1 cellular context compared by ENCODE assay signal in the genomic region with DNA sequence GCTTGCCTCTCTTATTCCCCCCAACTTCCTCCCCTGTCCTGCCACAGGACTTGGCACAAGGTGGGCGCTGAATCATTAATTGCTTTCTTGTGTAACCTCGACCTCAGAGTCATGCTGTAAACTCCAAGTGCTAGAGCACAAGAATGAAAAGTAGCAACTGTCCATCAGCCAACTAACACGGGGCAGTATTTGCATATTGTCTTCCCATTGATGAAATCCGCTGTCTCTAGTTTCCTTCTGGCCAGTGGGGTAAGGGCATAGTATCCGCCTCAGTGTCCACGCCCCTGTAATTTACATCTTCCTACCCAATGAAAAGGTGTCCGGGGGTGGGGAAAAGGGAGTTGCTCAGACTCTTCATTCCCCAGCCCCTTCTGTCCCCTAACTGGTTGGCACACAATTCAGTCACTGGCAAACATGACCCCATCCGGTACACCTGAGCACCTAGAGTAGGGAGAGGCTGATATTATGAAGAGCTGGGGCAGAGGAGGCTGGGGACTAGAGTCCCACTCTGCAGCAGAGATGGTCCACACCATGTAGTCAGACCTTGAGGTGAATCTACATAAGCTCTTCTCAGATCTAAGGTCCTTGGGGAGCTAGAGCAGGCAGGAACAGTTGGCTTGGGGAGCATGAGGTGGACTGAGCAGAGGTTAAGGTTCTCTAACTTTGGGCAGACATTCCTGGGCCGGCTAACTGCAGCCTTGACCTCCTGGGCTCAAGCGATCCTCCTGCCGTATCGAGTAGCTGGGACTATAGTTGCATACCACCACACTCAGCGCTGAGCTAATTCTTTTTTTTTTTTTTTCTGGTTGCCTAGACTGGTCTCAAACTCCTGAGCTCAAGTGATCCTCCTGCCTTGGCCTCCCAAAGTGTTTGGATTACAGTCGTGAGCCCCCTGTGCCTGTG.
A peak's percentile ranks its signal among the peaks of the same experiment; 100 is the strongest.
TF ChIP-seq lines count a peak whose summit lies in the region.

No MANE protein-coding gene starts in this region.

TF ChIP-seq in HepG2, 621 proteins besides CTCF, POLR2A, EP300 and RAD21 (continued from another document and continues in another):
- TF ChIP-seq, protein P1, sequence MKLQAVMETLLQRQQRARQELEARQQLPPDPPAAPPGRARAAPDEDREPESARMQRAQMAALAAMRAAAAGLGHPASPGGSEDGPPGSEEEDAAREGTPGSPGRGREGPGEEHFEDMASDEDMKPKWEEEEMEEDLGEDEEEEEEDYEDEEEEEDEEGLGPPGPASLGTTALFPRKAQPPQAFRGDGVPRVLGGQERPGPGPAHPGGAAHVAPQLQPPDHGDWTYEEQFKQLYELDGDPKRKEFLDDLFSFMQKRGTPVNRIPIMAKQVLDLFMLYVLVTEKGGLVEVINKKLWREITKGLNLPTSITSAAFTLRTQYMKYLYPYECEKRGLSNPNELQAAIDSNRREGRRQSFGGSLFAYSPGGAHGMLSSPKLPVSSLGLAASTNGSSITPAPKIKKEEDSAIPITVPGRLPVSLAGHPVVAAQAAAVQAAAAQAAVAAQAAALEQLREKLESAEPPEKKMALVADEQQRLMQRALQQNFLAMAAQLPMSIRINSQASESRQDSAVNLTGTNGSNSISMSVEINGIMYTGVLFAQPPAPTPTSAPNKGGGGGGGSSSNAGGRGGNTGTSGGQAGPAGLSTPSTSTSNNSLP (IDR thresholded peaks at IDR 0.05; ENCODE audit: low read depth, low read length) = peak; percentile 39; the same call in 1 of the 2 replicates
- TF ChIP-seq KDM5B (CRISPR knock-in tag; IDR thresholded peaks at IDR 0.05; ENCODE audit: borderline replicate concordance) = no peak; the same call in 1 of the 2 replicates
- no peak for TF ChIP-seq SIX4 (CRISPR knock-in tag; IDR thresholded peaks at IDR 0.05)
- no peak for TF ChIP-seq NFRKB (IDR thresholded peaks at IDR 0.05)
- no peak for TF ChIP-seq SRF (IDR thresholded peaks at IDR 0.05; ENCODE audit: low read depth, low read length)
- no peak for TF ChIP-seq ZNF777 (CRISPR knock-in tag; IDR thresholded peaks at IDR 0.05)
- TF ChIP-seq ZNF703 (CRISPR knock-in tag; IDR thresholded peaks at IDR 0.05; ENCODE audit: borderline replicate concordance) = no peak
- no peak for TF ChIP-seq ZNF34 (CRISPR knock-in tag; IDR thresholded peaks at IDR 0.05; ENCODE audit: borderline replicate concordance)
- TF ChIP-seq, protein P2, sequence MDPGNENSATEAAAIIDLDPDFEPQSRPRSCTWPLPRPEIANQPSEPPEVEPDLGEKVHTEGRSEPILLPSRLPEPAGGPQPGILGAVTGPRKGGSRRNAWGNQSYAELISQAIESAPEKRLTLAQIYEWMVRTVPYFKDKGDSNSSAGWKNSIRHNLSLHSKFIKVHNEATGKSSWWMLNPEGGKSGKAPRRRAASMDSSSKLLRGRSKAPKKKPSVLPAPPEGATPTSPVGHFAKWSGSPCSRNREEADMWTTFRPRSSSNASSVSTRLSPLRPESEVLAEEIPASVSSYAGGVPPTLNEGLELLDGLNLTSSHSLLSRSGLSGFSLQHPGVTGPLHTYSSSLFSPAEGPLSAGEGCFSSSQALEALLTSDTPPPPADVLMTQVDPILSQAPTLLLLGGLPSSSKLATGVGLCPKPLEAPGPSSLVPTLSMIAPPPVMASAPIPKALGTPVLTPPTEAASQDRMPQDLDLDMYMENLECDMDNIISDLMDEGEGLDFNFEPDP (CRISPR knock-in tag; conservative IDR thresholded peaks at IDR 0.05) = no peak
- TF ChIP-seq ZNF850 (CRISPR knock-in tag; conservative IDR thresholded peaks at IDR 0.05) = no peak
- TF ChIP-seq POGZ (CRISPR knock-in tag; IDR thresholded peaks at IDR 0.05) = no peak
- no peak for TF ChIP-seq ZNF790 (CRISPR knock-in tag; IDR thresholded peaks at IDR 0.05; ENCODE audit: borderline replicate concordance)
- TF ChIP-seq TEAD3 (CRISPR knock-in tag; optimal IDR thresholded peaks at IDR 0.05; ENCODE audit: borderline replicate concordance) = peak; percentile 86
- no peak for TF ChIP-seq FLYWCH1 (CRISPR knock-in tag; IDR thresholded peaks at IDR 0.05)
- no peak for TF ChIP-seq ZNF430 (CRISPR knock-in tag; IDR thresholded peaks at IDR 0.05)
- TF ChIP-seq ZNF644 (CRISPR knock-in tag; IDR thresholded peaks at IDR 0.05; ENCODE audit: low read depth) = no peak
- TF ChIP-seq, protein P3, sequence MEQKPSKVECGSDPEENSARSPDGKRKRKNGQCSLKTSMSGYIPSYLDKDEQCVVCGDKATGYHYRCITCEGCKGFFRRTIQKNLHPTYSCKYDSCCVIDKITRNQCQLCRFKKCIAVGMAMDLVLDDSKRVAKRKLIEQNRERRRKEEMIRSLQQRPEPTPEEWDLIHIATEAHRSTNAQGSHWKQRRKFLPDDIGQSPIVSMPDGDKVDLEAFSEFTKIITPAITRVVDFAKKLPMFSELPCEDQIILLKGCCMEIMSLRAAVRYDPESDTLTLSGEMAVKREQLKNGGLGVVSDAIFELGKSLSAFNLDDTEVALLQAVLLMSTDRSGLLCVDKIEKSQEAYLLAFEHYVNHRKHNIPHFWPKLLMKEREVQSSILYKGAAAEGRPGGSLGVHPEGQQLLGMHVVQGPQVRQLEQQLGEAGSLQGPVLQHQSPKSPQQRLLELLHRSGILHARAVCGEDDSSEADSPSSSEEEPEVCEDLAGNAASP (CRISPR knock-in tag; IDR thresholded peaks at IDR 0.05; ENCODE audit: borderline replicate concordance) = no peak; the same call in 1 of the 2 replicates
- peak; percentile 31; the same call in 1 of the 2 replicates for TF ChIP-seq GABPB1 (CRISPR knock-in tag; IDR thresholded peaks at IDR 0.05)
- no peak for TF ChIP-seq ZNF709 (CRISPR knock-in tag; IDR thresholded peaks at IDR 0.05)
- TF ChIP-seq TOPORS (CRISPR knock-in tag; IDR thresholded peaks at IDR 0.05) = no peak
- TF ChIP-seq NCOR1 (IDR thresholded peaks at IDR 0.05; ENCODE audit: borderline replicate concordance, low read length) = peak; percentile 46; the same call in 1 of the 2 replicates
- TF ChIP-seq, protein P4, sequence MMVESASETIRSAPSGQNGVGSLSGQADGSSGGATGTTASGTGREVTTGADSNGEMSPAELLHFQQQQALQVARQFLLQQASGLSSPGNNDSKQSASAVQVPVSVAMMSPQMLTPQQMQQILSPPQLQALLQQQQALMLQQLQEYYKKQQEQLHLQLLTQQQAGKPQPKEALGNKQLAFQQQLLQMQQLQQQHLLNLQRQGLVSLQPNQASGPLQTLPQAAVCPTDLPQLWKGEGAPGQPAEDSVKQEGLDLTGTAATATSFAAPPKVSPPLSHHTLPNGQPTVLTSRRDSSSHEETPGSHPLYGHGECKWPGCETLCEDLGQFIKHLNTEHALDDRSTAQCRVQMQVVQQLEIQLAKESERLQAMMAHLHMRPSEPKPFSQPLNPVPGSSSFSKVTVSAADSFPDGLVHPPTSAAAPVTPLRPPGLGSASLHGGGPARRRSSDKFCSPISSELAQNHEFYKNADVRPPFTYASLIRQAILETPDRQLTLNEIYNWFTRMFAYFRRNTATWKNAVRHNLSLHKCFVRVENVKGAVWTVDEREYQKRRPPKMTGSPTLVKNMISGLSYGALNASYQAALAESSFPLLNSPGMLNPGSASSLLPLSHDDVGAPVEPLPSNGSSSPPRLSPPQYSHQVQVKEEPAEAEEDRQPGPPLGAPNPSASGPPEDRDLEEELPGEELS (CRISPR knock-in tag; IDR thresholded peaks at IDR 0.05) = no peak
- TF ChIP-seq, protein P5, sequence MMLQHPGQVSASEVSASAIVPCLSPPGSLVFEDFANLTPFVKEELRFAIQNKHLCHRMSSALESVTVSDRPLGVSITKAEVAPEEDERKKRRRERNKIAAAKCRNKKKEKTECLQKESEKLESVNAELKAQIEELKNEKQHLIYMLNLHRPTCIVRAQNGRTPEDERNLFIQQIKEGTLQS (CRISPR knock-in tag; IDR thresholded peaks at IDR 0.05) = no peak
- TF ChIP-seq, protein P6, sequence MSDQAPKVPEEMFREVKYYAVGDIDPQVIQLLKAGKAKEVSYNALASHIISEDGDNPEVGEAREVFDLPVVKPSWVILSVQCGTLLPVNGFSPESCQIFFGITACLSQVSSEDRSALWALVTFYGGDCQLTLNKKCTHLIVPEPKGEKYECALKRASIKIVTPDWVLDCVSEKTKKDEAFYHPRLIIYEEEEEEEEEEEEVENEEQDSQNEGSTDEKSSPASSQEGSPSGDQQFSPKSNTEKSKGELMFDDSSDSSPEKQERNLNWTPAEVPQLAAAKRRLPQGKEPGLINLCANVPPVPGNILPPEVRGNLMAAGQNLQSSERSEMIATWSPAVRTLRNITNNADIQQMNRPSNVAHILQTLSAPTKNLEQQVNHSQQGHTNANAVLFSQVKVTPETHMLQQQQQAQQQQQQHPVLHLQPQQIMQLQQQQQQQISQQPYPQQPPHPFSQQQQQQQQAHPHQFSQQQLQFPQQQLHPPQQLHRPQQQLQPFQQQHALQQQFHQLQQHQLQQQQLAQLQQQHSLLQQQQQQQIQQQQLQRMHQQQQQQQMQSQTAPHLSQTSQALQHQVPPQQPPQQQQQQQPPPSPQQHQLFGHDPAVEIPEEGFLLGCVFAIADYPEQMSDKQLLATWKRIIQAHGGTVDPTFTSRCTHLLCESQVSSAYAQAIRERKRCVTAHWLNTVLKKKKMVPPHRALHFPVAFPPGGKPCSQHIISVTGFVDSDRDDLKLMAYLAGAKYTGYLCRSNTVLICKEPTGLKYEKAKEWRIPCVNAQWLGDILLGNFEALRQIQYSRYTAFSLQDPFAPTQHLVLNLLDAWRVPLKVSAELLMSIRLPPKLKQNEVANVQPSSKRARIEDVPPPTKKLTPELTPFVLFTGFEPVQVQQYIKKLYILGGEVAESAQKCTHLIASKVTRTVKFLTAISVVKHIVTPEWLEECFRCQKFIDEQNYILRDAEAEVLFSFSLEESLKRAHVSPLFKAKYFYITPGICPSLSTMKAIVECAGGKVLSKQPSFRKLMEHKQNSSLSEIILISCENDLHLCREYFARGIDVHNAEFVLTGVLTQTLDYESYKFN (CRISPR knock-in tag; conservative IDR thresholded peaks at IDR 0.05) = peak; percentile 46; the same call in 1 of the 2 replicates
- no peak for TF ChIP-seq SALL2 (CRISPR knock-in tag; IDR thresholded peaks at IDR 0.05)
- TF ChIP-seq, protein P7, sequence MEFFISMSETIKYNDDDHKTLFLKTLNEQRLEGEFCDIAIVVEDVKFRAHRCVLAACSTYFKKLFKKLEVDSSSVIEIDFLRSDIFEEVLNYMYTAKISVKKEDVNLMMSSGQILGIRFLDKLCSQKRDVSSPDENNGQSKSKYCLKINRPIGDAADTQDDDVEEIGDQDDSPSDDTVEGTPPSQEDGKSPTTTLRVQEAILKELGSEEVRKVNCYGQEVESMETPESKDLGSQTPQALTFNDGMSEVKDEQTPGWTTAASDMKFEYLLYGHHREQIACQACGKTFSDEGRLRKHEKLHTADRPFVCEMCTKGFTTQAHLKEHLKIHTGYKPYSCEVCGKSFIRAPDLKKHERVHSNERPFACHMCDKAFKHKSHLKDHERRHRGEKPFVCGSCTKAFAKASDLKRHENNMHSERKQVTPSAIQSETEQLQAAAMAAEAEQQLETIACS (CRISPR knock-in tag; IDR thresholded peaks at IDR 0.05) = no peak
- no peak for TF ChIP-seq FOXM1 (CRISPR knock-in tag; IDR thresholded peaks at IDR 0.05)
- TF ChIP-seq ZMYM2 (CRISPR knock-in tag; IDR thresholded peaks at IDR 0.05) = no peak
- no peak for TF ChIP-seq ZNF207 (IDR thresholded peaks at IDR 0.05; ENCODE audit: borderline replicate concordance)
- TF ChIP-seq HHEX (CRISPR knock-in tag; IDR thresholded peaks at IDR 0.05) = no peak
- TF ChIP-seq, protein P8, sequence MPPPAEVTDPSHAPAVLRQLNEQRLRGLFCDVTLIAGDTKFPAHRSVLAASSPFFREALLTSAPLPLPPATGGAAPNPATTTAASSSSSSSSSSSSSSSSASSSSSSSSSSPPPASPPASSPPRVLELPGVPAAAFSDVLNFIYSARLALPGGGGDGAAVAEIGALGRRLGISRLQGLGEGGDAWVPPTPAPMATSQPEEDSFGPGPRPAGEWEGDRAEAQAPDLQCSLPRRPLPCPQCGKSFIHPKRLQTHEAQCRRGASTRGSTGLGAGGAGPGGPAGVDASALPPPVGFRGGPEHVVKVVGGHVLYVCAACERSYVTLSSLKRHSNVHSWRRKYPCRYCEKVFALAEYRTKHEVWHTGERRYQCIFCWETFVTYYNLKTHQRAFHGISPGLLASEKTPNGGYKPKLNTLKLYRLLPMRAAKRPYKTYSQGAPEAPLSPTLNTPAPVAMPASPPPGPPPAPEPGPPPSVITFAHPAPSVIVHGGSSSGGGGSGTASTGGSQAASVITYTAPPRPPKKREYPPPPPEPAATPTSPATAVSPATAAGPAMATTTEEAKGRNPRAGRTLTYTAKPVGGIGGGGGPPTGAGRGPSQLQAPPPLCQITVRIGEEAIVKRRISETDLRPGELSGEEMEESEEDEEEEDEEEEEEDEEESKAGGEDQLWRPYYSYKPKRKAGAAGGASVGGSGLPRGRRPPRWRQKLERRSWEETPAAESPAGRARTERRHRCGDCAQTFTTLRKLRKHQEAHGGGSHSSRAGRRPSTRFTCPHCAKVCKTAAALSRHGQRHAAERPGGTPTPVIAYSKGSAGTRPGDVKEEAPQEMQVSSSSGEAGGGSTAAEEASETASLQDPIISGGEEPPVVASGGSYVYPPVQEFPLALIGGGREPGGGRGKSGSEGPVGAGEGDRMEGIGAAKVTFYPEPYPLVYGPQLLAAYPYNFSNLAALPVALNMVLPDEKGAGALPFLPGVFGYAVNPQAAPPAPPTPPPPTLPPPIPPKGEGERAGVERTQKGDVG (CRISPR knock-in tag; IDR thresholded peaks at IDR 0.05; ENCODE audit: borderline replicate concordance) = no peak
- TF ChIP-seq NFYC (CRISPR knock-in tag; IDR thresholded peaks at IDR 0.05) = peak; percentile 85
- no peak for TF ChIP-seq SYNCRIP (IDR thresholded peaks at IDR 0.05; ENCODE audit: insufficient read depth, low read depth, low read length)
- TF ChIP-seq HNRNPK (IDR thresholded peaks at IDR 0.05; ENCODE audit: low read depth, low read length, poor library complexity, severe bottlenecking) = no peak
- TF ChIP-seq SMC3 (IDR thresholded peaks at IDR 0.05; ENCODE audit: low read length) = no peak
- TF ChIP-seq, protein P9, sequence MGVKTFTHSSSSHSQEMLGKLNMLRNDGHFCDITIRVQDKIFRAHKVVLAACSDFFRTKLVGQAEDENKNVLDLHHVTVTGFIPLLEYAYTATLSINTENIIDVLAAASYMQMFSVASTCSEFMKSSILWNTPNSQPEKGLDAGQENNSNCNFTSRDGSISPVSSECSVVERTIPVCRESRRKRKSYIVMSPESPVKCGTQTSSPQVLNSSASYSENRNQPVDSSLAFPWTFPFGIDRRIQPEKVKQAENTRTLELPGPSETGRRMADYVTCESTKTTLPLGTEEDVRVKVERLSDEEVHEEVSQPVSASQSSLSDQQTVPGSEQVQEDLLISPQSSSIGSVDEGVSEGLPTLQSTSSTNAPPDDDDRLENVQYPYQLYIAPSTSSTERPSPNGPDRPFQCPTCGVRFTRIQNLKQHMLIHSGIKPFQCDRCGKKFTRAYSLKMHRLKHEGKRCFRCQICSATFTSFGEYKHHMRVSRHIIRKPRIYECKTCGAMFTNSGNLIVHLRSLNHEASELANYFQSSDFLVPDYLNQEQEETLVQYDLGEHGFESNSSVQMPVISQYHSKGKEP (CRISPR knock-in tag; IDR thresholded peaks at IDR 0.05) = no peak
- peak; percentile 69 for TF ChIP-seq FOSL2 (CRISPR knock-in tag; IDR thresholded peaks at IDR 0.05)
